Comparison of ENCODE assay signal across 21 cellular contexts in the genomic region with DNA sequence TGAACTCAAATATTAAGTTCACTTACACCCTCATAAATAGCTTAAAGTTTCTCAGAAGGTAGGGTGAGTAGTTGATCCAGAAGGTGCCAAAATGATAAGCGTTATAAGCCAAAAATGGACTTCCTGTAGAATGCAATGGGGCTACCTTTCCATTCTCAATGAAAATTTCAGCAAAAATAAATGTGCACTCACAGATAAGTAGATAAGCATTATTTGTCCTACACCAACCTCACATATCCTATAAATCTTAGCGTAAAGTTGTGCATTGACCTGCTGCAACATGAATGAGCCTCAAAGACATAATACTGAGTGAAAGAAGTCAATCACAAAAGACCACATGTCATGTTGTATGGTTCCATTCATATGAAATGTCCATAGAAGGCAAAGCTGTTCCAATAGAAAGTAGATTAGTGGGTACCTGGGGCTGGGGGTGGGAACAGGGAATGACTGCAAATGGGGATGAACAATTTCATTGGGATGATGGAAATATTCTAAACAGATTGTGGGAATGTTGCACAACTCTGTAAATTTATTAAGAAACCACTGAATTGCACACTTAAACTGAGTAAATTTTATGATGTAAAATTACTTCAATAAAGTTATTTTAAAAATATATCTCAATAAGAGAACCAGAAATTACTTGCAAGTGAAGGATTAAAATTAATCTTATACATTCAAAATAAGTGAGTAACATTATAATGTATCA.
"Had no signal": no experiment of that assay in that cellular context is flagged by ENCODE, and none has a peak within 500 bp of the region (broad histone marks: within the 10 kb centered on the region; RNA-seq: fewer than 3 reads in every experiment).

No MANE protein-coding gene starts in this region.

- H2AFZ ChIP-seq: hepatocyte had no signal

- H3K36me3 Mint-ChIP-seq: immature natural killer cell had no signal

- H3K36me3 ChIP-seq: esophagus muscularis mucosa, gastroesophageal sphincter, heart left ventricle, left lung, lower lobe of right lung had no signal

- H3K27ac Mint-ChIP-seq: immature natural killer cell had no signal

- H3K4me3 Mint-ChIP-seq: immature natural killer cell had no signal

- DNase-seq: dermis blood vessel endothelial cell; dorsolateral prefrontal cortex; effector CD4-positive, alpha-beta T cell; effector memory CD4-positive, alpha-beta T cell; foreskin keratinocyte; heart left ventricle; hypothalamus; immature natural killer cell; islet precursor cell; left cardiac atrium; left lung; left ventricle myocardium superior; lower lobe of right lung; mesenchymal stem cell; midbrain had no signal

- H3K4me3 ChIP-seq: coronary artery, dorsolateral prefrontal cortex, esophagus muscularis mucosa, gastroesophageal sphincter, heart left ventricle, hepatocyte, left lung, lower lobe of right lung had no signal

- H3K4me1 ChIP-seq: foreskin keratinocyte, heart left ventricle, left lung, lower lobe of right lung had no signal

- H3K27ac ChIP-seq: dorsolateral prefrontal cortex, esophagus muscularis mucosa, foreskin keratinocyte, gastroesophageal sphincter, heart left ventricle, hepatocyte, left lung, lower lobe of right lung had no signal

- ATAC-seq: foreskin keratinocyte, gastroesophageal sphincter, heart left ventricle, left cardiac atrium, left lung, left ventricle myocardium superior, lower lobe of right lung had no signal

- H3K9me3 ChIP-seq: esophagus muscularis mucosa, gastroesophageal sphincter, heart left ventricle, left lung, lower lobe of right lung had no signal

- FAIRE-seq: endothelial cell of umbilical vein, frontal cortex had no signal

- H3K4me1 Mint-ChIP-seq: immature natural killer cell had no signal

- H3K27me3 ChIP-seq: esophagus muscularis mucosa, foreskin keratinocyte, gastroesophageal sphincter, heart left ventricle, hepatocyte, left lung had no signal

- H3K79me2 ChIP-seq: hepatocyte had no signal

- H3K4me2 ChIP-seq: hepatocyte had no signal
